Comparison of ENCODE assay signal across 1 cellular context in genomic region chr7:2519119-2519930, GRCh38.
TF ChIP-seq lines count a peak whose summit lies in the region.

LFNG (plus strand) TSS chr7:2519774; CDS start chr7:2519862, 88 bp downstream.

TF ChIP-seq in K562, 482 proteins besides CTCF, POLR2A, EP300 and RAD21 (continued from another document and continues in another):
- TF ChIP-seq DMBX1 (CRISPR knock-in tag; IDR thresholded peaks at IDR 0.05; ENCODE audit: borderline replicate concordance), result no peak
- TF ChIP-seq FOXK2 (conservative IDR thresholded peaks at IDR 0.05 in 1 of 2, IDR thresholded peaks at IDR 0.05 in 1 of 2; ENCODE audit: low read depth in 2 of 2), result no peak
- TF ChIP-seq ZKSCAN1 (IDR thresholded peaks at IDR 0.05; ENCODE audit: low read depth, low read length), result no peak
- no peak for TF ChIP-seq ZNF174 (CRISPR knock-in tag; IDR thresholded peaks at IDR 0.05)
- no peak for TF ChIP-seq POU5F1 (IDR thresholded peaks at IDR 0.05; ENCODE audit: borderline replicate concordance, low read depth, low read length, partially characterized antibody)
- TF ChIP-seq ZNF24 (IDR thresholded peaks at IDR 0.05), result no peak
- no peak for TF ChIP-seq BRD9 (IDR thresholded peaks at IDR 0.05; ENCODE audit: low read depth, partially characterized antibody)
- no peak for TF ChIP-seq MIER1 (IDR thresholded peaks at IDR 0.05; ENCODE audit: low read depth)
- TF ChIP-seq, protein P1, sequence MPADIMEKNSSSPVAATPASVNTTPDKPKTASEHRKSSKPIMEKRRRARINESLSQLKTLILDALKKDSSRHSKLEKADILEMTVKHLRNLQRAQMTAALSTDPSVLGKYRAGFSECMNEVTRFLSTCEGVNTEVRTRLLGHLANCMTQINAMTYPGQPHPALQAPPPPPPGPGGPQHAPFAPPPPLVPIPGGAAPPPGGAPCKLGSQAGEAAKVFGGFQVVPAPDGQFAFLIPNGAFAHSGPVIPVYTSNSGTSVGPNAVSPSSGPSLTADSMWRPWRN (IDR thresholded peaks at IDR 0.05; ENCODE audit: low read depth), result no peak
- no peak for TF ChIP-seq POLR2H (tag; IDR thresholded peaks at IDR 0.05; ENCODE audit: low read depth)
- TF ChIP-seq ZZZ3 (IDR thresholded peaks at IDR 0.05), result no peak
- TF ChIP-seq NBN (IDR thresholded peaks at IDR 0.05; ENCODE audit: low read depth), result no peak
- TF ChIP-seq TAF9B (IDR thresholded peaks at IDR 0.05; ENCODE audit: partially characterized antibody), result no peak
- TF ChIP-seq STAG1 (CRISPR knock-in tag; IDR thresholded peaks at IDR 0.05; ENCODE audit: borderline replicate concordance), result no peak
- no peak for TF ChIP-seq ZNF444 (CRISPR knock-in tag; IDR thresholded peaks at IDR 0.05)
- TF ChIP-seq ETS1 (conservative IDR thresholded peaks at IDR 0.05; ENCODE audit: control insufficient read depth, low read depth, low read length), result no peak
- TF ChIP-seq PHF20 (IDR thresholded peaks at IDR 0.05; ENCODE audit: partially characterized antibody), result no peak
- TF ChIP-seq MTF1 (CRISPR knock-in tag; IDR thresholded peaks at IDR 0.05; ENCODE audit: borderline replicate concordance), result no peak
- TF ChIP-seq, protein P2, sequence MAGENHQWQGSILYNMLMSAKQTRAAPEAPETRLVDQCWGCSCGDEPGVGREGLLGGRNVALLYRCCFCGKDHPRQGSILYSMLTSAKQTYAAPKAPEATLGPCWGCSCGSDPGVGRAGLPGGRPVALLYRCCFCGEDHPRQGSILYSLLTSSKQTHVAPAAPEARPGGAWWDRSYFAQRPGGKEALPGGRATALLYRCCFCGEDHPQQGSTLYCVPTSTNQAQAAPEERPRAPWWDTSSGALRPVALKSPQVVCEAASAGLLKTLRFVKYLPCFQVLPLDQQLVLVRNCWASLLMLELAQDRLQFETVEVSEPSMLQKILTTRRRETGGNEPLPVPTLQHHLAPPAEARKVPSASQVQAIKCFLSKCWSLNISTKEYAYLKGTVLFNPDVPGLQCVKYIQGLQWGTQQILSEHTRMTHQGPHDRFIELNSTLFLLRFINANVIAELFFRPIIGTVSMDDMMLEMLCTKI (IDR thresholded peaks at IDR 0.05; ENCODE audit: partially characterized antibody), result no peak
- TF ChIP-seq BHLHE40 (IDR thresholded peaks at IDR 0.05; ENCODE audit: low read length), result 0 out of 2 replicates have a peak, but pooled peaks have one; percentile 22
- TF ChIP-seq ZNF316 (IDR thresholded peaks at IDR 0.05), result no peak
- TF ChIP-seq TBL1XR1 (IDR thresholded peaks at IDR 0.05; ENCODE audit: low read length in 2 of 2), result no peak
- TF ChIP-seq CXXC5 (CRISPR knock-in tag; IDR thresholded peaks at IDR 0.05), result peak; percentile 76
- no peak for TF ChIP-seq ZNF512 (tag; IDR thresholded peaks at IDR 0.05)
- TF ChIP-seq RBM17 (IDR thresholded peaks at IDR 0.05; ENCODE audit: borderline replicate concordance, low read depth, low read length), result no peak
- TF ChIP-seq PHF8 (IDR thresholded peaks at IDR 0.05; ENCODE audit: borderline replicate concordance, low read length), result peak; percentile 55; the same call in 1 of the 2 replicates
- TF ChIP-seq HNRNPH1 (optimal IDR thresholded peaks at IDR 0.05; ENCODE audit: low read depth, low read length), result no peak
- TF ChIP-seq ZNF696 (CRISPR knock-in tag; conservative IDR thresholded peaks at IDR 0.05), result no peak
- no peak for TF ChIP-seq PHF21A (IDR thresholded peaks at IDR 0.05; ENCODE audit: borderline replicate concordance, low read depth)
- no peak for TF ChIP-seq RBBP5 (IDR thresholded peaks at IDR 0.05; ENCODE audit: borderline replicate concordance, insufficient read depth, low read length, poor library complexity, severe bottlenecking)
- no peak for TF ChIP-seq CSDE1 (IDR thresholded peaks at IDR 0.05)
- no peak for TF ChIP-seq BMI1 (IDR thresholded peaks at IDR 0.05; ENCODE audit: low read length)
- no peak for TF ChIP-seq CHD7 (IDR thresholded peaks at IDR 0.05; ENCODE audit: low read depth, low read length)
- 0 out of 2 replicates have a peak, but pooled peaks have one; percentile 9 for TF ChIP-seq ZFX (CRISPR knock-in tag; IDR thresholded peaks at IDR 0.05)
- no peak for TF ChIP-seq POLR3A (IDR thresholded peaks at IDR 0.05; ENCODE audit: borderline replicate concordance, extremely low read depth, insufficient read depth, insufficient read length)
- TF ChIP-seq ZBTB7A (IDR thresholded peaks at IDR 0.05; ENCODE audit: borderline replicate concordance, control insufficient read depth, low read depth, low read length), result peak; percentile 54; the same call in 1 of the 2 replicates
- TF ChIP-seq SMAD1 (IDR thresholded peaks at IDR 0.05; ENCODE audit: low read depth, low read length, partially characterized antibody), result no peak
- TF ChIP-seq HDAC8 (tag; IDR thresholded peaks at IDR 0.05), result no peak
- TF ChIP-seq KDM5B (IDR thresholded peaks at IDR 0.05; ENCODE audit: insufficient replicate concordance, low read depth, low read length), result peak; percentile 75
- TF ChIP-seq ZNF239 (CRISPR knock-in tag; IDR thresholded peaks at IDR 0.05), result no peak
- TF ChIP-seq HDGF (IDR thresholded peaks at IDR 0.05), result no peak
- peak; percentile 25; the same call in 1 of the 2 replicates for TF ChIP-seq ATF1 (CRISPR knock-in tag; IDR thresholded peaks at IDR 0.05)
- no peak for TF ChIP-seq ATF1 (tag; IDR thresholded peaks at IDR 0.05)
